Comparison of ENCODE assay signal across 11 cellular contexts in the genomic region with DNA sequence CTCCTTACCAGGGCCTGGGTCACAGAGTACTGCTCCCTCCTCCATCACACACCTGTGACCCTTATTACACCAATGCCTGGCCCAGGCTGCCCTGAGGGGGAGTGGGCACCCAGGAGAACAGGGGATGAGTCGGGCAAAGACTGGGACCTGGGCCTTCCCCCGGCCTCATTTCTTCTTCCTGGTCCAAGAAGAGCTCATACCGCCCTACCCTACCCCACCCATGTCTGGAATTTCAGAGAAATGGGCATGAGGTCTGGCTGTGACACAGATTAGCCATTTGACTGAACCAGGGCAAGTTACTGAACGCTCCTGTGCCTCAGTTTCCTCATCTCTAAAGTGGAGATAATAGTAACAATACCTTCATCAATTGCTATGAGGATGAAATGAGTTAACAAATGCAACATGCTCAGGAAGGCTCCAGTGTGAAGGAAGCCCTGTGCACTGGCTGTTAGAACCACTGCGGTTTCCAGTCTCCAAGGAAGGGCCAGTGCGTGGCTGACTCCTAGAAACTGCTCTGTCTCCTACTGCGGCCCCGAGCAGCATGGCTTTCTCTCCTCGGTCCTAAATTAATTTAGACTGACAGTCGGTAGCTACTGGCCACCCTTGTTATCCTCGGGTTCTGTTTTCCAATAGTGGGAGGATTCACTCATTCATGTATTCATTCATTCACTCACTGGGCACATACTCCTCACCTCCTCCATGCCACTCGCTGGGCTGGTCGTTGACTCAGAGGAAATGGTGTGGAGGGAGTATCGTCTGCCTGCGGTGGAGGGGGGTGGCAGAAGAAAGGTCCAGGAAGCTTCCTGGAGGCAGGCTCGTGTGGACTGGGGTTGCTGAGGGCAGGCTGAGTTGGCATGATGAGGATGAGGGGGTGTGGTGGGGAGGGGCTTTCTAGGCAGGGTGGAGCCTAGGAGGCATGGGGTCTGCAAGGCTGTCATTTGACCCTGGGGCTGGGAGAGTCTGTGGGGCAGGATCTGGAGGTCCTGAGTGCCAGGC.
A peak's percentile ranks its signal among the peaks of the same experiment; 100 is the strongest.
DNase-seq lines count a peak whose midpoint lies in the region; ATAC-seq and FAIRE-seq lines count a peak whose summit lies in the region.
"Had no signal": no experiment of that assay in that cellular context is flagged by ENCODE, and none has a peak within 500 bp of the region (broad histone marks: within the 10 kb centered on the region; RNA-seq: fewer than 3 reads in every experiment).

No MANE protein-coding gene starts in this region.

- FAIRE-seq in urothelium cell line (lab: Jason Lieb, UNC), result peak; percentile 96

- intact Hi-C loops in Right ventricle myocardium inferior (cut with DNase I) (loop anchor here (10.0 kb wide), 2 partner anchors 86 to 176 kb away; partner anchors contain the start of gene GLI2), cardiac septum (cut with DNase I) (loop anchor here (5.0 kb wide), 1 partner anchor 84 kb away; no protein-coding TSS in a partner anchor)

- peak; percentile 33 for DNase-seq in Right ventricle myocardium inferior (ENCODE audit: missing footprints)
- no peak for DNase-seq in cardiac septum (ENCODE audit: low spot score)
- peak; percentile 70 for DNase-seq in amniotic epithelial cell (ENCODE audit: low read depth)
- peak; percentile 70 for DNase-seq in kidney glomerular epithelial cell (lab: John Stamatoyannopoulos, UW)
- DNase-seq in urothelium cell line (ENCODE audit: low spot score), result peak; percentile 78
- no peak for DNase-seq in NCI-H1048 (lab: John Stamatoyannopoulos, UW)
- DNase-seq: ACHN, brain microvascular endothelial cell had no signal

- no peak for ATAC-seq in Right ventricle myocardium inferior
- ATAC-seq in GM19324 (IDR thresholded peaks at IDR 0.05; ENCODE audit: low FRiP score, unreplicated experiment), result no peak
- no peak for ATAC-seq in GM18498 (IDR thresholded peaks at IDR 0.05; ENCODE audit: unreplicated experiment)
- ATAC-seq: naive thymus-derived CD8-positive, alpha-beta T cell had no signal

Comparison
In these comparisons a context has a peak if more than half of its experiments do, and no peak if none do; other contexts are left out.
1. DNase-seq: peak in Right ventricle myocardium inferior (single experiment), amniotic epithelial cell (single experiment), kidney glomerular epithelial cell (single experiment) and urothelium cell line (single experiment); none in cardiac septum (single experiment) and NCI-H1048 (single experiment).